ENCODE assay signal across 8 cellular contexts in the genomic region with DNA sequence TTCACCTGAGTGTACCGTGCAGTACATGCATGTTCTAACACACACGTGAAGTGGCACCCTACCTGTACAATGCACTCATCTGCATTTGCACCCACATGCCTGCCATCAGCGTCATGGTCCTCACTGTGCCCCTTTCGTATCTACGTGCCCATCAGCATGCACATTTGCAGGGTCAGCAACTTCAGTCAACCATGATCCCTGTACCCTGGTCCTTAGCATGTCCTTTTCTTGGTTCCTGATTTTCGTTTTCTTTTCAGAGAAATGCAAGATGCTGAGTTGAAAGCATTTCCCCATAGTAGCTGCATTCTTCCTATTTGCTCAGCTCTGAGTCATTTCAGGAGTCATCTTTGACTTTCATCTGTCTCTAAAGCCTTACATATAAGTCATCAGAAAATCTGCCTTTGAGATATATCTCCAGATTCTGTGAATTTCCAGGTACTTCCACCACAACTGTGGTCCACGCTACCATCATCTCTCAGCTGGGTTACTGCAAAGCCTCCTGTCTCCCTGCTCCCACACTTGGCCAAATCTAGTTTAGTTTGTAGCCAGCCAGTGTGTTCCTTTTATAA. TPM values are rescaled to one million over a fixed set of nuclear protein-coding genes. Genes with fewer than 3 reads are reported as not detected.
DNase-seq lines count a peak whose midpoint lies in the region; ATAC-seq, FAIRE-seq and TF ChIP-seq lines count a peak whose summit lies in the region.

No MANE protein-coding gene starts in this region.

- TF ChIP-seq CTCF in GM13976 (IDR thresholded peaks at IDR 0.05; ENCODE audit: borderline replicate concordance, control extremely low read depth, extremely low read depth, insufficient read depth, missing control alignments) (no peak), choroid plexus epithelial cell (conservative IDR thresholded peaks at IDR 0.05; ENCODE audit: low read depth, low read length) (no peak), kidney (IDR thresholded peaks at IDR 0.05; ENCODE audit: borderline replicate concordance, extremely low read depth, insufficient read depth) (no peak), gastrocnemius medialis (IDR thresholded peaks at IDR 0.05 in 4 of 5, conservative IDR thresholded peaks at IDR 0.05 in 1 of 5) (no peak)

- no peak overlapping the region for H3K4me3 ChIP-seq in choroid plexus epithelial cell (ENCODE audit: low read depth, low read length)
- H3K4me3 ChIP-seq in kidney (ENCODE audit: low read length in 2 of 2) = no peak overlapping the region
- no peak overlapping the region for H3K4me3 ChIP-seq in SJCRH30
- H3K4me3 ChIP-seq in gastrocnemius medialis = no peak overlapping the region

- peak; percentile 85 for ATAC-seq in GM21526 (IDR thresholded peaks at IDR 0.05; ENCODE audit: low FRiP score, unreplicated experiment)
- no peak for ATAC-seq in gastrocnemius medialis

- H3K9ac ChIP-seq in kidney (ENCODE audit: low read length in 2 of 2) = no peak overlapping the region

- DNase-seq in GM13976 (ENCODE audit: low spot score) (peak; percentile 64), HPDE6-E6E7 (ENCODE audit: extremely low spot score) (peak; percentile 79), choroid plexus epithelial cell (ENCODE audit: low read depth) (peak; percentile 76), kidney (no peak), SJCRH30 (no peak), gastrocnemius medialis (no peak), NCI-H2227 (lab: John Stamatoyannopoulos, UW; ENCODE audit: unreplicated experiment) (no peak)

- H3K4me1 ChIP-seq in kidney (ENCODE audit: control insufficient read depth in 1 of 2, insufficient read depth in 1 of 2, low read depth in 1 of 2, low read length in 2 of 2) = no peaks in the 10 kb centered on the region
- H3K4me1 ChIP-seq in SJCRH30 = no peaks in the 10 kb centered on the region
- no peaks in the 10 kb centered on the region for H3K4me1 ChIP-seq in gastrocnemius medialis

- FAIRE-seq in kidney (lab: Jason Lieb, UNC) = no peak

- TF ChIP-seq POLR2A in gastrocnemius medialis (IDR thresholded peaks at IDR 0.05) = no peak

- intact Hi-C loops in kidney (cut with DNase I) = no loop called here
- intact Hi-C loops in gastrocnemius medialis (cut with DNase I; ENCODE audit: low total_unique reads) = no loop called here

- no peaks in the 10 kb centered on the region; the same call in 1 of the 2 replicates for H3K27me3 ChIP-seq in SJCRH30
- peaks cover 0 to 4% (median 0%) of the 10 kb centered on the region in 3 donors for H3K27me3 ChIP-seq in gastrocnemius medialis

- H3K27ac ChIP-seq in kidney (ENCODE audit: low read depth in 2 of 2, low read length in 2 of 2) (no peak overlapping the region), SJCRH30 (no peak overlapping the region), gastrocnemius medialis (no peak overlapping the region)

- H3K36me3 ChIP-seq in kidney (ENCODE audit: control insufficient read depth in 1 of 2, insufficient read depth in 2 of 2, low read length in 2 of 2) (no peaks in the 10 kb centered on the region), SJCRH30 (no peaks in the 10 kb centered on the region), gastrocnemius medialis (no peaks in the 10 kb centered on the region)

- in situ Hi-C loops in GM13976 (cut with MboI; ENCODE audit: low sequenced_read_pairs, unreplicated experiment) (no loop called here), gastrocnemius medialis (cut with MboI; ENCODE audit: low sequenced_read_pairs in 4 of 4) (loop anchor here in 1 of 4 donors (25.0 kb wide), 1 partner anchor 597 kb away; no protein-coding TSS in a partner anchor)

- H3K9me3 ChIP-seq in kidney (ENCODE audit: control insufficient read depth in 1 of 2, low read length in 2 of 2) = no peaks in the 10 kb centered on the region
- peaks cover 10% of the 10 kb centered on the region; the same call in 1 of the 2 replicates for H3K9me3 ChIP-seq in SJCRH30 (replicated peaks)
- H3K9me3 ChIP-seq in gastrocnemius medialis = no peaks in the 10 kb centered on the region

RNA-seq across cellular contexts. Expression of gene PUM2, which starts 14.7 kb away (rescaled TPM):
- 94.3 TPM for total RNA-seq in kidney
- 22.0 TPM for polyA plus RNA-seq in kidney (ENCODE audit: insufficient read depth, low read depth, low replicate concordance)
- total RNA-seq in SJCRH30 (2014; rRNA removed; shearing (Covaris generic)) = 54.6 and 69.0 TPM in 2 replicates
- 10 to 100 TPM; 26.0 to 36.4 (median 29.6) TPM for total RNA-seq in gastrocnemius medialis

Comparison
In these comparisons a context has a peak if more than half of its experiments do, and no peak if none do; other contexts are left out.
1. DNase-seq: peak in GM13976 (single experiment), HPDE6-E6E7 (single experiment) and choroid plexus epithelial cell (single experiment); none in kidney (single experiment), SJCRH30 (0 of 2), gastrocnemius medialis (0 of 2) and NCI-H2227 (single experiment).